In genomic region chr12:49944718-49945117, GRCh38 we compare ENCODE assay signal across 22 cellular contexts. TPM values are rescaled to one million over a fixed set of nuclear protein-coding genes. Genes with fewer than 3 reads are reported as not detected.
A peak's percentile ranks its signal among the peaks of the same experiment; 100 is the strongest.
DNase-seq lines count a peak whose midpoint lies in the region; ATAC-seq, FAIRE-seq and TF ChIP-seq lines count a peak whose summit lies in the region.
"Had no signal": no experiment of that assay in that cellular context is flagged by ENCODE, and none has a peak within 500 bp of the region (broad histone marks: within the 10 kb centered on the region; RNA-seq: fewer than 3 reads in every experiment).

No MANE protein-coding gene starts in this region.

- H3K4me3 Mint-ChIP-seq in stimulated activated naive CD8-positive, alpha-beta T cell treated with anti-CD3 and anti-CD28 coated beads, Interleukin-15, Interleukin-2, amounts not matched to agents 100 ng/mL and 50 ng/mL, for 24 hours: peak overlapping the region; percentile 85
- H3K4me3 Mint-ChIP-seq in stimulated activated naive CD8-positive, alpha-beta T cell treated with anti-CD3 and anti-CD28 coated beads, Interleukin-15, amount 100 ng/mL, for 72 hours: no peak overlapping the region
- H3K4me3 Mint-ChIP-seq in T-cell: peak overlapping the region in 1 of 3 donors; percentile 81

- intact Hi-C loops in kidney (cut with DNase I): no loop called here

- no peak overlapping the region for H3K4me3 ChIP-seq in kidney (ENCODE audit: low read length in 2 of 2)
- H3K4me3 ChIP-seq: left lung, right lobe of liver had no signal

- H3K27ac ChIP-seq in kidney (ENCODE audit: low read depth in 2 of 2, low read length in 2 of 2): no peak overlapping the region
- H3K27ac ChIP-seq: left lung, right lobe of liver had no signal

- no peaks in the 10 kb centered on the region for H3K9me3 Mint-ChIP-seq in stimulated activated naive CD8-positive, alpha-beta T cell treated with anti-CD3 and anti-CD28 coated beads, Interleukin-15, Interleukin-2, amounts not matched to agents 100 ng/mL and 50 ng/mL, for 24 hours
- no peaks in the 10 kb centered on the region for H3K9me3 Mint-ChIP-seq in stimulated activated naive CD8-positive, alpha-beta T cell treated with anti-CD3 and anti-CD28 coated beads, Interleukin-15, amount 100 ng/mL, for 72 hours
- no peaks in the 10 kb centered on the region for H3K9me3 Mint-ChIP-seq in T-cell
- H3K9me3 Mint-ChIP-seq: stimulated activated naive B cell treated with anti-CD40 and anti-IgM and Interleukin-4, amounts not matched to agents 10 μg/mL and 1 μg/mL and 100 μg/mL, for 72 hours had no signal

- no peak for ATAC-seq in stimulated activated naive CD8-positive, alpha-beta T cell treated with anti-CD3 and anti-CD28 coated beads, Interleukin-15, amount 100 ng/mL, for 72 hours
- ATAC-seq in T-cell (replicated peaks in 1 of 4): no peak
- ATAC-seq in HG03565 (IDR thresholded peaks at IDR 0.05; ENCODE audit: unreplicated experiment): no peak

- TF ChIP-seq POLR2A in GM12892 (IDR thresholded peaks at IDR 0.05; ENCODE audit: low read depth, low read length): no peak

- POLR2A ChIA-PET in T-cell (lab: Charles Lee): no interaction called here

- DNase-seq in stimulated activated naive CD8-positive, alpha-beta T cell treated with anti-CD3 and anti-CD28 coated beads, Interleukin-15, amount 100 ng/mL, for 72 hours: no peak
- DNase-seq in T-cell: no peak
- peak; percentile 53 for DNase-seq in kidney
- no peak for DNase-seq in Ammon's horn (ENCODE audit: low spot score)
- DNase-seq in GM12892 (ENCODE audit: insufficient read length): no peak
- DNase-seq in NCI-H2227 (lab: John Stamatoyannopoulos, UW; ENCODE audit: unreplicated experiment): no peak
- DNase-seq: Calu3, NCI-H1105 treated with DMSO at 0.1 percent for 48 hours, transverse colon, WERI-Rb-1 had no signal

- no peaks in the 10 kb centered on the region for H3K36me3 ChIP-seq in kidney (ENCODE audit: control insufficient read depth in 1 of 2, insufficient read depth in 2 of 2, low read length in 2 of 2)
- H3K36me3 ChIP-seq: left lung, right lobe of liver, transverse colon, WERI-Rb-1 had no signal

- peaks cover 27% of the 10 kb centered on the region for H3K4me1 Mint-ChIP-seq in stimulated activated naive CD8-positive, alpha-beta T cell treated with anti-CD3 and anti-CD28 coated beads, Interleukin-15, Interleukin-2, amounts not matched to agents 100 ng/mL and 50 ng/mL, for 24 hours (ENCODE audit: low read depth)
- H3K4me1 Mint-ChIP-seq in stimulated activated naive CD8-positive, alpha-beta T cell treated with anti-CD3 and anti-CD28 coated beads, Interleukin-15, amount 100 ng/mL, for 72 hours: peaks cover 22% of the 10 kb centered on the region
- H3K4me1 Mint-ChIP-seq in T-cell: peaks cover 17 to 47% (median 29%) of the 10 kb centered on the region in 3 donors

- H3K27ac Mint-ChIP-seq in stimulated activated naive CD8-positive, alpha-beta T cell treated with anti-CD3 and anti-CD28 coated beads, Interleukin-15, Interleukin-2, amounts not matched to agents 100 ng/mL and 50 ng/mL, for 24 hours: peak overlapping the region; percentile 95
- H3K27ac Mint-ChIP-seq in stimulated activated naive CD8-positive, alpha-beta T cell treated with anti-CD3 and anti-CD28 coated beads, Interleukin-15, amount 100 ng/mL, for 72 hours: no peak overlapping the region
- peak overlapping the region; percentile 74 to 97 for H3K27ac Mint-ChIP-seq in T-cell

- no peak for TF ChIP-seq CTCF in kidney (IDR thresholded peaks at IDR 0.05; ENCODE audit: borderline replicate concordance, extremely low read depth, insufficient read depth)

- H3K4me1 ChIP-seq in kidney (ENCODE audit: control insufficient read depth in 1 of 2, insufficient read depth in 1 of 2, low read depth in 1 of 2, low read length in 2 of 2): peaks cover 0 to 6% of the 10 kb centered on the region in 2 donors

- H3K9me3 ChIP-seq in kidney (ENCODE audit: control insufficient read depth in 1 of 2, low read length in 2 of 2): no peaks in the 10 kb centered on the region
- H3K9me3 ChIP-seq: left lung, right lobe of liver, transverse colon had no signal

- CTCF ChIA-PET in T-cell (lab: Charles Lee): interaction anchor here in 1 of 2 donors (1.7 kb wide), 1 partner anchor 13 kb away, joined by 4 read pairs; no protein-coding TSS in a partner anchor

- FAIRE-seq in kidney (lab: Jason Lieb, UNC): no peak
- FAIRE-seq in GM12892 (lab: Jason Lieb, UNC): no peak
- FAIRE-seq: astrocyte, H1 had no signal

- H3K27me3 Mint-ChIP-seq in stimulated activated naive CD8-positive, alpha-beta T cell treated with anti-CD3 and anti-CD28 coated beads, Interleukin-15, Interleukin-2, amounts not matched to agents 100 ng/mL and 50 ng/mL, for 24 hours: no peaks in the 10 kb centered on the region
- peaks cover 13% of the 10 kb centered on the region for H3K27me3 Mint-ChIP-seq in stimulated activated naive CD8-positive, alpha-beta T cell treated with anti-CD3 and anti-CD28 coated beads, Interleukin-15, amount 100 ng/mL, for 72 hours
- peaks cover 0 to 4% of the 10 kb centered on the region in 2 donors for H3K27me3 Mint-ChIP-seq in T-cell

- H3K9ac ChIP-seq in kidney (ENCODE audit: low read length in 2 of 2): peak overlapping the region in 1 of 2 donors; percentile 21

- H3K36me3 Mint-ChIP-seq in stimulated activated naive CD8-positive, alpha-beta T cell treated with anti-CD3 and anti-CD28 coated beads, Interleukin-15, Interleukin-2, amounts not matched to agents 100 ng/mL and 50 ng/mL, for 24 hours (ENCODE audit: low read depth): no peaks in the 10 kb centered on the region
- H3K36me3 Mint-ChIP-seq in T-cell: no peaks in the 10 kb centered on the region
- H3K36me3 Mint-ChIP-seq: stimulated activated naive B cell treated with anti-CD40 and anti-IgM and Interleukin-4, amounts not matched to agents 10 μg/mL and 1 μg/mL and 100 μg/mL, for 72 hours had no signal

RNA-seq across cellular contexts. Expression of gene AQP2, which starts 5.8 kb away (rescaled TPM):
- total RNA-seq in T-cell (not detected), kidney (122 TPM)
- 666 TPM for polyA plus RNA-seq in kidney (ENCODE audit: insufficient read depth, low read depth, low replicate concordance)
- not detected for polyA plus RNA-seq in GM12892 (2012; ENCODE audit: missing spikeins)
- total RNA-seq: activated CD8-positive, alpha-beta memory T cell treated with anti-CD3 and anti-CD28 coated beads for 36 hours; astrocyte; Calu3; cerebellum; G401; H1; mucosa of gallbladder; occipital lobe; right lobe of liver; transverse colon had no signal
- polyA plus RNA-seq: H1 had no signal

RNA-seq across cellular contexts. Expression of gene AQP5, which starts 17.0 kb away (rescaled TPM):
- total RNA-seq in T-cell: not detected
- 0.91 TPM for total RNA-seq in kidney
- polyA plus RNA-seq in kidney (ENCODE audit: insufficient read depth, low read depth, low replicate concordance): 0.99 TPM
- polyA plus RNA-seq in GM12892 (2012; ENCODE audit: missing spikeins): not detected
- total RNA-seq: activated CD8-positive, alpha-beta memory T cell treated with anti-CD3 and anti-CD28 coated beads for 36 hours; astrocyte; G401; right lobe of liver; transverse colon had no signal

RNA-seq across cellular contexts. Expression of gene AQP6, which starts 28.0 kb away (rescaled TPM):
- total RNA-seq in T-cell: not detected
- total RNA-seq in kidney: 12.0 TPM
- 74.1 TPM for polyA plus RNA-seq in kidney (ENCODE audit: insufficient read depth, low read depth, low replicate concordance)
- not detected for polyA plus RNA-seq in GM12892 (2012; ENCODE audit: missing spikeins)
- total RNA-seq: activated CD8-positive, alpha-beta memory T cell treated with anti-CD3 and anti-CD28 coated beads for 36 hours; astrocyte had no signal

RNA-seq across cellular contexts. Expression of gene FAIM2, which starts 41.0 kb away (rescaled TPM):
- total RNA-seq in T-cell (under 1 TPM in 2 of 5 donors, not detected in 3; 0.25 to 0.30 TPM), kidney (5.5 TPM)
- polyA plus RNA-seq in kidney (ENCODE audit: insufficient read depth, low read depth, low replicate concordance): 1.3 TPM
- not detected for polyA plus RNA-seq in GM12892 (2012; ENCODE audit: missing spikeins)
- total RNA-seq: Calu3, G401 had no signal

Comparison
In these comparisons a context has a peak if more than half of its experiments do, and no peak if none do; other contexts are left out.
1. H3K27ac Mint-ChIP-seq: peak in stimulated activated naive CD8-positive, alpha-beta T cell treated with anti-CD3 and anti-CD28 coated beads, Interleukin-15, Interleukin-2, amounts not matched to agents 100 ng/mL and 50 ng/mL, for 24 hours (single experiment) and T-cell (2 of 2); none in stimulated activated naive CD8-positive, alpha-beta T cell treated with anti-CD3 and anti-CD28 coated beads, Interleukin-15, amount 100 ng/mL, for 72 hours (0 of 2).
2. RNA of gene AQP2, which starts 5.8 kb away (total RNA-seq): 122 TPM in kidney (single experiment); not detected in T-cell; every median in the first group is over 100 times any median in the second.
3. RNA of gene AQP6, which starts 28.0 kb away (total RNA-seq): 12.0 TPM in kidney (single experiment); not detected in T-cell; every median in the first group is over 10 times any median in the second.